Comparison of ENCODE assay signal across 20 cellular contexts in genomic region chr6:135358907-135359459, GRCh38.
DNase-seq lines count a peak whose midpoint lies in the region; ATAC-seq and TF ChIP-seq lines count a peak whose summit lies in the region.
"Had no signal": no experiment of that assay in that cellular context is flagged by ENCODE, and none has a peak within 500 bp of the region (broad histone marks: within the 10 kb centered on the region; RNA-seq: fewer than 3 reads in every experiment).

No MANE protein-coding gene starts in this region.

- no peak overlapping the region for H3K4me3 Mint-ChIP-seq in GM23338
- H3K4me3 Mint-ChIP-seq: activated T-helper 1 cell treated with anti-CD3 and anti-CD28 coated beads, Interleukin-12 subunit alpha, Interleukin-12 subunit beta, Interleukin-2, Interleukin-4 antibody, amounts not matched to agents 30 ng/mL and 10 ng/mL and 1 ng/mL, durations not matched to agents 14 hours and 24 hours and 36 hours had no signal

- H3K27me3 Mint-ChIP-seq in GM23338 (ENCODE audit: insufficient read depth, low read depth, poor library complexity), result peaks cover 2% of the 10 kb centered on the region

- ATAC-seq in HG03196 (IDR thresholded peaks at IDR 0.05; ENCODE audit: unreplicated experiment) (no peak), GM18505 (IDR thresholded peaks at IDR 0.05; ENCODE audit: unreplicated experiment) (no peak), GM23338 (no peak)
- ATAC-seq: left lung, upper lobe of right lung had no signal

- TF ChIP-seq POLR2A in GM18505 (IDR thresholded peaks at IDR 0.05; ENCODE audit: borderline replicate concordance, extremely low read depth, insufficient read depth, insufficient read length), result no peak

- no peak overlapping the region for H3K4me2 ChIP-seq in GM23338
- H3K4me2 ChIP-seq: BLaER1 had no signal

- H3K9me3 ChIP-seq in adipocyte (ENCODE audit: control insufficient read depth, low read length), result no peaks in the 10 kb centered on the region
- H3K9me3 ChIP-seq: BLaER1, left lung, upper lobe of right lung had no signal

- H3K9me2 ChIP-seq in GM23338 (ENCODE audit: insufficient read depth), result no peaks in the 10 kb centered on the region

- peaks cover 5% of the 10 kb centered on the region; the same call in 2 of the 3 replicates for H3K9me3 Mint-ChIP-seq in GM23338
- H3K9me3 Mint-ChIP-seq: activated T-helper 1 cell treated with anti-CD3 and anti-CD28 coated beads, Interleukin-12 subunit alpha, Interleukin-12 subunit beta, Interleukin-2, Interleukin-4 antibody, amounts not matched to agents 30 ng/mL and 10 ng/mL and 1 ng/mL, durations not matched to agents 14 hours and 24 hours and 36 hours had no signal

- peak overlapping the region; percentile 99 for H3K27ac ChIP-seq in ACC112 (ENCODE audit: low read depth, low read length)
- no peak overlapping the region for H3K27ac ChIP-seq in GM23338 (ENCODE audit: low read depth)
- H3K27ac ChIP-seq: BLaER1, left lung, upper lobe of right lung had no signal

- H3K4me1 ChIP-seq in ACC112 (ENCODE audit: control insufficient read depth, insufficient read depth, low read length, unreplicated experiment), result peaks cover 19% of the 10 kb centered on the region
- peaks cover 17% of the 10 kb centered on the region for H3K4me1 ChIP-seq in adipocyte (ENCODE audit: control insufficient read depth, insufficient read depth, low read length)
- H3K4me1 ChIP-seq in GM23338 (ENCODE audit: insufficient read depth), result no peaks in the 10 kb centered on the region
- H3K4me1 ChIP-seq: BLaER1, left lung, upper lobe of right lung had no signal

- no peak overlapping the region for H3K27ac Mint-ChIP-seq in GM23338
- H3K27ac Mint-ChIP-seq: activated T-helper 1 cell treated with anti-CD3 and anti-CD28 coated beads, Interleukin-12 subunit alpha, Interleukin-12 subunit beta, Interleukin-2, Interleukin-4 antibody, amounts not matched to agents 30 ng/mL and 10 ng/mL and 1 ng/mL, durations not matched to agents 14 hours and 24 hours and 36 hours had no signal

- H2AFZ ChIP-seq in ACC112 (ENCODE audit: low read length, unreplicated experiment) (peak overlapping the region; percentile 64), GM23338 (no peak overlapping the region)

- peak; percentile 77 for DNase-seq in HCEC 1CT
- DNase-seq in adipocyte (ENCODE audit: low read depth), result peak; percentile 31
- DNase-seq in foreskin fibroblast, result peak; percentile 17 to 46
- DNase-seq in NCI-H524 treated with DMSO at 0.1 percent for 48 hours (lab: John Stamatoyannopoulos, UW), result no peak
- no peak for DNase-seq in GM23338 (ENCODE audit: low spot score)
- DNase-seq: activated CD4-positive, alpha-beta T cell treated with anti-CD3 and anti-CD28 coated beads for 1 hour; aorta; DND-41; effector CD8-positive, alpha-beta T cell; hippocampal formation; left lung; NCI-H1092; retina; stimulated activated CD4-positive, alpha-beta T cell treated with anti-CD3 and anti-CD28 coated beads, Interleukin-4, amount 100 ng/mL, for 1 hour; upper lobe of right lung had no signal

- TF ChIP-seq CTCF in foreskin fibroblast (IDR thresholded peaks at IDR 0.05; ENCODE audit: low read depth, low read length) (no peak), GM23338 (conservative IDR thresholded peaks at IDR 0.05; ENCODE audit: low read depth in 2 of 2) (no peak)

- H4K20me1 ChIP-seq in GM23338 (replicated peaks; ENCODE audit: insufficient read depth), result no peaks in the 10 kb centered on the region
- H4K20me1 ChIP-seq: BLaER1 had no signal

- H3K4me1 Mint-ChIP-seq in GM23338, result peaks cover 6% of the 10 kb centered on the region; the same call in 2 of the 3 replicates

- peak overlapping the region; percentile 48 for H3K9ac ChIP-seq in adipocyte (ENCODE audit: low read length)
- H3K9ac ChIP-seq: BLaER1 had no signal

- peaks cover 3% of the 10 kb centered on the region; the same call in 1 of the 3 replicates for H3K36me3 Mint-ChIP-seq in GM23338 (ENCODE audit: low read depth)

- H3K79me2 ChIP-seq in ACC112 (ENCODE audit: control insufficient read depth, insufficient read depth, low read length, unreplicated experiment) (no peaks in the 10 kb centered on the region), GM23338 (replicated peaks; ENCODE audit: insufficient read depth) (no peaks in the 10 kb centered on the region)

- H3K4me3 ChIP-seq in ACC112 (ENCODE audit: low read depth, low read length) (peak overlapping the region; percentile 69), adipocyte (ENCODE audit: low read length) (peak overlapping the region; percentile 62), foreskin fibroblast (ENCODE audit: low read depth in 1 of 2, low read length in 2 of 2) (peak overlapping the region in 1 of 2 donors; percentile 18), GM23338 (no peak overlapping the region)
- H3K4me3 ChIP-seq: BLaER1, left lung, upper lobe of right lung had no signal

- H3K27me3 ChIP-seq in ACC112 (ENCODE audit: insufficient read depth, low read length), result no peaks in the 10 kb centered on the region
- no peaks in the 10 kb centered on the region for H3K27me3 ChIP-seq in adipocyte (replicated peaks; ENCODE audit: control insufficient read depth, insufficient read depth, low read length)
- H3K27me3 ChIP-seq in GM23338 (ENCODE audit: insufficient read depth), result no peaks in the 10 kb centered on the region
- H3K27me3 ChIP-seq: BLaER1, left lung, upper lobe of right lung had no signal

- H3K36me3 ChIP-seq in ACC112 (ENCODE audit: insufficient read depth, low read length) (no peaks in the 10 kb centered on the region), adipocyte (ENCODE audit: control insufficient read depth, insufficient read depth, low read length, severe bottlenecking) (no peaks in the 10 kb centered on the region), GM23338 (ENCODE audit: insufficient read depth) (no peaks in the 10 kb centered on the region)
- H3K36me3 ChIP-seq: BLaER1, left lung, upper lobe of right lung had no signal

- no peaks in the 10 kb centered on the region for H3F3A ChIP-seq in GM23338 (replicated peaks; ENCODE audit: low read depth)

TF ChIP-seq in GM23338, 12 proteins besides CTCF, POLR2A, EP300 and RAD21:
- TF ChIP-seq STAT1 (IDR thresholded peaks at IDR 0.05; ENCODE audit: unreplicated experiment), result no peak
- no peak for TF ChIP-seq ZNF331 (CRISPR knock-in tag; IDR thresholded peaks at IDR 0.05; ENCODE audit: low read depth)
- TF ChIP-seq REST (IDR thresholded peaks at IDR 0.05; ENCODE audit: unreplicated experiment), result no peak

Comparison
In these comparisons a context has a peak if more than half of its experiments do, and no peak if none do; other contexts are left out.
1. DNase-seq: peak in HCEC 1CT (single experiment), adipocyte (single experiment) and foreskin fibroblast (2 of 2); none in NCI-H524 treated with DMSO at 0.1 percent for 48 hours (single experiment) and GM23338 (single experiment).